14 cellular contexts compared by ENCODE assay signal in genomic region chr22:49351761-49352221, GRCh38.
"Had no signal": no experiment of that assay in that cellular context is flagged by ENCODE, and none has a peak within 500 bp of the region (broad histone marks: within the 10 kb centered on the region; RNA-seq: fewer than 3 reads in every experiment).

No MANE protein-coding gene starts in this region.

- H3K36me3 Mint-ChIP-seq: activated naive CD8-positive, alpha-beta T cell treated with anti-CD3 and anti-CD28 coated beads, Interleukin-2, amount 10 ng/mL, durations not matched to agents 7 days and 5 days; naive B cell; T-cell had no signal

- H3K9me3 ChIP-seq: upper lobe of left lung had no signal

- H3K4me1 Mint-ChIP-seq: activated CD4-positive, alpha-beta T cell treated with anti-CD3 and anti-CD28 coated beads, Interleukin-2, amount 10 ng/mL, durations not matched to agents 24 days and 14 days; activated naive CD8-positive, alpha-beta T cell treated with anti-CD3 and anti-CD28 coated beads, Interleukin-2, amount 10 ng/mL, durations not matched to agents 7 days and 5 days; T-cell had no signal

- DNase-seq: activated CD4-positive, alpha-beta T cell treated with anti-CD3 and anti-CD28 coated beads, Interleukin-2, amount 10 ng/mL, durations not matched to agents 24 days and 14 days; activated naive CD8-positive, alpha-beta T cell treated with anti-CD3 and anti-CD28 coated beads, Interleukin-2, amount 10 ng/mL, durations not matched to agents 7 days and 5 days; activated T-cell treated with anti-CD3 and anti-CD28 coated beads, Interleukin-2, amount 50 U/mL, for 1 hour; anterior cingulate cortex; foreskin keratinocyte; midbrain; naive B cell; right cardiac atrium; stimulated activated CD4-positive, alpha-beta T cell treated with anti-CD3 and anti-CD28 coated beads, Interleukin-1b, Interleukin-23, amount 100 ng/mL, for 48 hours; stimulated activated naive CD4-positive, alpha-beta T cell; T-cell; T1000; upper lobe of left lung had no signal

- H3K9me3 Mint-ChIP-seq: activated CD4-positive, alpha-beta T cell treated with anti-CD3 and anti-CD28 coated beads, Interleukin-2, amount 10 ng/mL, durations not matched to agents 24 days and 14 days; activated naive CD8-positive, alpha-beta T cell treated with anti-CD3 and anti-CD28 coated beads, Interleukin-2, amount 10 ng/mL, durations not matched to agents 7 days and 5 days; naive B cell; T-cell had no signal

- H3K4me3 ChIP-seq: SJSA1, upper lobe of left lung had no signal

- H3K36me3 ChIP-seq: SJSA1, upper lobe of left lung had no signal

- H3K4me3 Mint-ChIP-seq: activated CD4-positive, alpha-beta T cell treated with anti-CD3 and anti-CD28 coated beads, Interleukin-2, amount 10 ng/mL, durations not matched to agents 24 days and 14 days; activated naive CD8-positive, alpha-beta T cell treated with anti-CD3 and anti-CD28 coated beads, Interleukin-2, amount 10 ng/mL, durations not matched to agents 7 days and 5 days; T-cell had no signal

- H3K27ac ChIP-seq: foreskin keratinocyte, SJSA1, upper lobe of left lung had no signal

- ATAC-seq: foreskin keratinocyte, right cardiac atrium, T-cell had no signal

- H3K4me1 ChIP-seq: foreskin keratinocyte, SJSA1, upper lobe of left lung had no signal

- H3K27ac Mint-ChIP-seq: activated CD4-positive, alpha-beta T cell treated with anti-CD3 and anti-CD28 coated beads, Interleukin-2, amount 10 ng/mL, durations not matched to agents 24 days and 14 days; activated naive CD8-positive, alpha-beta T cell treated with anti-CD3 and anti-CD28 coated beads, Interleukin-2, amount 10 ng/mL, durations not matched to agents 7 days and 5 days had no signal
